Comparison of ENCODE assay signal across 21 cellular contexts in the genomic region with DNA sequence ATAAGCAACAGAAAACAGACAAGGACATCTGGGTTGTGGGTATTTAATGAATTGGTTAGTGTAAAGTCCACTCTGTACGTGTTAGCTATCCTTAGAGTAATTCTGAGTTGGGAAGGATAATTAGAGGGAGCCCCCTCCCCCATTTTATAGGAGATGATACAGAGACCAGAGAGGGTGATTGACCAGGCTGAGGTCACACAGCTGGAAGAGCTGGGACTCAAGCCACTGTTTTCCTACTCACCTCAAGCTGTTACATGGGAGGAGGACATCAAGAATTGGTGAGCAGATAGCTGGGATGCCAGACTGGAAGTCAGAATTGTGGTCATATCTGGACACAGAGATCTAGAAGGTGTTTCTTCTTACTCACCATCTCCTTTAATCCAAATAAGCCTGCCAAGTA.
"Had no signal": no experiment of that assay in that cellular context is flagged by ENCODE, and none has a peak within 500 bp of the region (broad histone marks: within the 10 kb centered on the region; RNA-seq: fewer than 3 reads in every experiment).

No MANE protein-coding gene starts in this region.

- H3K4me1 ChIP-seq: psoas muscle, spleen, suprapubic skin, transverse colon, upper lobe of right lung, uterus had no signal

- H3K4me3 ChIP-seq: dorsolateral prefrontal cortex, lung, psoas muscle, skin epidermis, spleen, suprapubic skin, transverse colon, upper lobe of right lung, uterus had no signal

- H3K27ac ChIP-seq: dorsolateral prefrontal cortex, psoas muscle, skin epidermis, spleen, suprapubic skin, transverse colon, upper lobe of right lung, uterus had no signal

- DNase-seq: dorsolateral prefrontal cortex; effector CD4-positive, alpha-beta T cell; hypothalamus; immature natural killer cell; islet precursor cell; kidney glomerular epithelial cell; left colon; natural killer cell; psoas muscle; spleen; stimulated activated naive CD4-positive, alpha-beta T cell; stimulated activated naive CD8-positive, alpha-beta T cell treated with anti-CD3 and anti-CD28 coated beads, Interleukin-15, amount 100 ng/mL, for 72 hours; transverse colon; upper lobe of right lung; uterus had no signal

- H3K9me3 ChIP-seq: psoas muscle, spleen, suprapubic skin, transverse colon, upper lobe of right lung, uterus had no signal

- H3K36me3 ChIP-seq: spleen, suprapubic skin, transverse colon, upper lobe of right lung, uterus had no signal

- FAIRE-seq: colon, frontal cortex had no signal

- H3K27me3 ChIP-seq: dorsolateral prefrontal cortex, upper lobe of right lung, uterus had no signal

- ATAC-seq: left colon; natural killer cell; psoas muscle; right cardiac atrium; stimulated activated naive CD8-positive, alpha-beta T cell treated with anti-CD3 and anti-CD28 coated beads, Interleukin-15, amount 100 ng/mL, for 72 hours; upper lobe of right lung had no signal
